Comparison of ENCODE assay signal across 11 cellular contexts in genomic region chr2:221943078-221943810, GRCh38.
A peak's percentile ranks its signal among the peaks of the same experiment; 100 is the strongest.
DNase-seq lines count a peak whose midpoint lies in the region; ATAC-seq and TF ChIP-seq lines count a peak whose summit lies in the region.
"Had no signal": no experiment of that assay in that cellular context is flagged by ENCODE, and none has a peak within 500 bp of the region (broad histone marks: within the 10 kb centered on the region; RNA-seq: fewer than 3 reads in every experiment).

No MANE protein-coding gene starts in this region.

- H3K9me3 Mint-ChIP-seq in MCF 10A (ENCODE audit: unreplicated experiment) (peaks cover 12% of the 10 kb centered on the region), nephron progenitor cell (peaks cover 14% of the 10 kb centered on the region)

- H3K27ac ChIP-seq in breast epithelium: no peak overlapping the region
- peak overlapping the region; percentile 72 to 82 (median 80) for H3K27ac ChIP-seq in esophagus muscularis mucosa (replicated peaks in 1 of 4)
- H3K27ac ChIP-seq in muscle layer of colon (ENCODE audit: low read depth, low read length): peak overlapping the region; percentile 70

- DNase-seq in MCF 10A (ENCODE audit: unreplicated experiment) (peak; percentile 79), breast epithelium (ENCODE audit: low spot score in 2 of 2) (no peak), esophagus muscularis mucosa (ENCODE audit: extremely low spot score) (no peak), nephron progenitor cell (no peak), amniotic stem cell (lab: John Stamatoyannopoulos, UW) (no peak)
- DNase-seq: activated CD8-positive, alpha-beta memory T cell treated with anti-CD3 and anti-CD28 coated beads, Interleukin-2, amount 50 U/mL, for 4 hours; NCI-H2029 had no signal

- H3K27me3 Mint-ChIP-seq in MCF 10A (ENCODE audit: insufficient read depth, unreplicated experiment): no peaks in the 10 kb centered on the region
- no peaks in the 10 kb centered on the region for H3K27me3 Mint-ChIP-seq in nephron progenitor cell (ENCODE audit: low read depth, poor library complexity)

- CTCF ChIA-PET in MCF 10A (lab: Yijun Ruan, JAX): no interaction called here

- H3K9me3 ChIP-seq in breast epithelium: no peaks in the 10 kb centered on the region
- no peaks in the 10 kb centered on the region for H3K9me3 ChIP-seq in esophagus muscularis mucosa
- H3K9me3 ChIP-seq in muscle layer of colon (ENCODE audit: low read length): no peaks in the 10 kb centered on the region

- no peak overlapping the region for H3K9ac ChIP-seq in muscle layer of colon (ENCODE audit: low read length)

- H3K4me3 Mint-ChIP-seq in MCF 10A (ENCODE audit: unreplicated experiment) (peak overlapping the region; percentile 36), nephron progenitor cell (no peak overlapping the region)

- no peaks in the 10 kb centered on the region for H3K36me3 ChIP-seq in breast epithelium
- no peaks in the 10 kb centered on the region for H3K36me3 ChIP-seq in esophagus muscularis mucosa
- no peaks in the 10 kb centered on the region for H3K36me3 ChIP-seq in muscle layer of colon (ENCODE audit: insufficient read depth, low read length)

- H3K27ac Mint-ChIP-seq in MCF 10A (ENCODE audit: low read depth, unreplicated experiment) (peak overlapping the region; percentile 95), nephron progenitor cell (no peak overlapping the region)

- no TSS peak for BruUV-seq in MCF 10A (replicated peaks; lab: Mats Ljungman, UMichigan)

- TF ChIP-seq CTCF in MCF 10A (IDR thresholded peaks at IDR 0.05; ENCODE audit: unreplicated experiment) (no peak), breast epithelium (IDR thresholded peaks at IDR 0.05) (no peak), esophagus muscularis mucosa (IDR thresholded peaks at IDR 0.05) (no peak), nephron progenitor cell (IDR thresholded peaks at IDR 0.05) (no peak)

- ATAC-seq in GM21528 (IDR thresholded peaks at IDR 0.05; ENCODE audit: low FRiP score, unreplicated experiment) (no peak), GM18870 (IDR thresholded peaks at IDR 0.05; ENCODE audit: unreplicated experiment) (no peak)

- POLR2A ChIA-PET in MCF 10A (lab: Yijun Ruan, JAX): interaction anchor here (0.7 to 2.0 kb wide), 4 partner anchors 10 to 347 kb away, joined by 3 to 6 read pairs (median 5); no protein-coding TSS in a partner anchor

- H3K36me3 Mint-ChIP-seq in MCF 10A (ENCODE audit: insufficient read depth, unreplicated experiment) (no peaks in the 10 kb centered on the region), nephron progenitor cell (ENCODE audit: low read depth) (peaks cover 5% of the 10 kb centered on the region)

- TF ChIP-seq POLR2A in breast epithelium (IDR thresholded peaks at IDR 0.05) (no peak), esophagus muscularis mucosa (IDR thresholded peaks at IDR 0.05; ENCODE audit: low read depth) (no peak)

- no peak for TF ChIP-seq EP300 in esophagus muscularis mucosa (IDR thresholded peaks at IDR 0.05)

- 36% methylated on average over 1 of the region's 1 CpG for WGBS in esophagus muscularis mucosa

- H3K4me3 ChIP-seq in breast epithelium (no peak overlapping the region), esophagus muscularis mucosa (no peak overlapping the region), muscle layer of colon (ENCODE audit: low read depth in 1 of 2, low read length in 2 of 2) (no peak overlapping the region)
- H3K4me3 ChIP-seq: dorsolateral prefrontal cortex had no signal

- H3K4me1 ChIP-seq in breast epithelium: no peaks in the 10 kb centered on the region
- peaks cover 3 to 70% (median 22%) of the 10 kb centered on the region in 4 donors for H3K4me1 ChIP-seq in esophagus muscularis mucosa
- peaks cover 11% of the 10 kb centered on the region for H3K4me1 ChIP-seq in muscle layer of colon (ENCODE audit: insufficient read depth, low read length)

- intact Hi-C loops in MCF 10A (cut with micrococcal nuclease) (no loop called here), breast epithelium (cut with DNase I; ENCODE audit: low total_unique reads) (no loop called here), esophagus muscularis mucosa (cut with DNase I) (loop anchor here (5.0 kb wide), 1 partner anchor 161 kb away; no protein-coding TSS in a partner anchor)

- H3K4me1 Mint-ChIP-seq in MCF 10A (ENCODE audit: insufficient read depth, unreplicated experiment): peaks cover 33% of the 10 kb centered on the region
- H3K4me1 Mint-ChIP-seq in nephron progenitor cell: peaks cover 5% of the 10 kb centered on the region

- H3K27me3 ChIP-seq in breast epithelium (no peaks in the 10 kb centered on the region), esophagus muscularis mucosa (no peaks in the 10 kb centered on the region), muscle layer of colon (ENCODE audit: control insufficient read depth in 1 of 2, insufficient read depth in 2 of 2, low read length in 2 of 2) (no peaks in the 10 kb centered on the region)
- H3K27me3 ChIP-seq: dorsolateral prefrontal cortex had no signal

Comparison
In these comparisons a context has a peak if more than half of its experiments do, and no peak if none do; other contexts are left out.
1. H3K27ac ChIP-seq: peak in esophagus muscularis mucosa (4 of 4) and muscle layer of colon (single experiment); none in breast epithelium (0 of 2).